In the genomic region with DNA sequence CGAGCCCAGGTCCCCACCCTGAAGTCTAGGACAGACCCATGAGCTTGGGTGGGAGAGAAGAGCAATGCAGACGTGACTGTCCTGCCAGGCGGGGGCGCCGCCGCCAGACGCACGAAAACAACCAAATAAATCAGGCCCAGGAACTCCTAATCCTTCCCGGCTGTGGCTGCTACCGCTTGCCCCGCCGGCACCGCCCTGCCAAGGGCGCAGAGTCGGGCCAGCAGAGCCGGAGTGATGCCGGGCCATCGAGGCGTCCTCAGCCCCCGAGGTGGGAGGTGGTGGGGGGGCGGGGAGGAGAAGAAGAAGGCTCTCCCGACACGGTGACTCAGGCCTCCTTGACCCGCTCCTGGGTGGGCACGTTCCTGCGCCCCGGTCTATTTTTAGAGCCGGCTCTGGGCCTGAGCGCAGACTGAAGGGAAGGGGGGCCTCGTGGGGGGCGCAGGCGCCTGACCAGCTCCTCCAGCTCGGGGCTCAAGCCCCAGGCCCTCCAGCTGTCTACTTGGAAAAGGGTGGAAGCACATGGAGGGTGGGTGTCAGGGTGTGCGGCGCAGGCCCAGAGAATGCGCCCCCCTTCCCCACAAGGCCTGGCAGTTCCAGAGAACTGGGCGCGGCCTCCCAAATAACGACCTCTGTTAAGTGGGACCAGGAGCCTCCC, we compare ENCODE assay signal across 8 cellular contexts. TPM values are rescaled to one million over a fixed set of nuclear protein-coding genes. Genes with fewer than 3 reads are reported as not detected.
DNase-seq lines count a peak whose midpoint lies in the region; ATAC-seq and TF ChIP-seq lines count a peak whose summit lies in the region.

No MANE protein-coding gene starts in this region.

- intact Hi-C loops in CD14-positive monocyte (cut with micrococcal nuclease) (no loop called here), esophagus squamous epithelium (cut with DNase I) (no loop called here), mucosa of descending colon (cut with DNase I, micrococcal nuclease) (no loop called here)
- intact Hi-C loops in activated T-helper 2 cell treated with anti-CD3 and anti-CD28 coated beads, Interferon-gamma antibody, Interleukin-2, Interleukin-4, amounts not matched to agents 10 μg/mL and 5 μg/mL and 100 μg/mL, durations not matched to agents 14 hours and 24 hours and 36 hours (cut with micrococcal nuclease) = no loop called here

- 29% methylated on average over 1 of the region's 39 CpGs; no CpG with 5 or more reads in 1 of the 2 donors for WGBS in esophagus squamous epithelium, 2 donors
- 6 to 9% methylated on average over 15 to 22 of the region's 39 CpGs for WGBS in upper lobe of left lung, 2 donors

- peaks cover 48 to 60% (median 56%) of the 10 kb centered on the region in 3 donors for H3K27me3 Mint-ChIP-seq in CD14-positive monocyte (ENCODE audit: low read depth in 3 of 3)
- H3K27me3 Mint-ChIP-seq in activated T-helper 2 cell treated with anti-CD3 and anti-CD28 coated beads, Interferon-gamma antibody, Interleukin-2, Interleukin-4, amounts not matched to agents 10 μg/mL and 5 μg/mL and 100 μg/mL, durations not matched to agents 14 hours and 24 hours and 36 hours (ENCODE audit: low read depth) = peaks cover 53% of the 10 kb centered on the region

- H3K27me3 ChIP-seq in esophagus squamous epithelium (peaks cover 0 to 49% (median 0%) of the 10 kb centered on the region in 4 donors), upper lobe of left lung (peaks cover 0 to 4% (median 0%) of the 10 kb centered on the region in 4 donors)

- peaks cover 0 to 3% (median 0%) of the 10 kb centered on the region in 7 donors for H3K9me3 Mint-ChIP-seq in CD14-positive monocyte
- no peaks in the 10 kb centered on the region for H3K9me3 Mint-ChIP-seq in activated T-helper 2 cell treated with anti-CD3 and anti-CD28 coated beads, Interferon-gamma antibody, Interleukin-2, Interleukin-4, amounts not matched to agents 10 μg/mL and 5 μg/mL and 100 μg/mL, durations not matched to agents 14 hours and 24 hours and 36 hours

- H3K4me1 Mint-ChIP-seq in CD14-positive monocyte = peaks cover 14% of the 10 kb centered on the region
- peaks cover 5% of the 10 kb centered on the region for H3K4me1 Mint-ChIP-seq in activated T-helper 2 cell treated with anti-CD3 and anti-CD28 coated beads, Interferon-gamma antibody, Interleukin-2, Interleukin-4, amounts not matched to agents 10 μg/mL and 5 μg/mL and 100 μg/mL, durations not matched to agents 14 hours and 24 hours and 36 hours (ENCODE audit: low read depth)

- DNase-seq in CD14-positive monocyte (ENCODE audit: low spot score) = no peak
- DNase-seq in KBM-7 = peak; percentile 49
- peak; percentile 16 to 26 for DNase-seq in activated CD4-positive, alpha-beta T cell treated with anti-CD3 and anti-CD28 coated beads, Interleukin-2, amount 50 U/mL, for 4 hours
- DNase-seq in esophagus squamous epithelium (lab: John Stamatoyannopoulos, UW) = no peak
- peak; percentile 61 to 79 (median 73) for DNase-seq in mucosa of descending colon
- peak; percentile 28 to 91 for DNase-seq in upper lobe of left lung
- DNase-seq in NCI-H187 treated with DMSO at 0.1 percent for 48 hours (lab: John Stamatoyannopoulos, UW) = no peak
- DNase-seq in activated T-helper 2 cell treated with anti-CD3 and anti-CD28 coated beads, Interferon-gamma antibody, Interleukin-2, Interleukin-4, amounts not matched to agents 10 μg/mL and 5 μg/mL and 100 μg/mL, durations not matched to agents 14 hours and 24 hours and 36 hours (ENCODE audit: low spot score) = no peak

- no peaks in the 10 kb centered on the region for H3K36me3 ChIP-seq in esophagus squamous epithelium
- no peaks in the 10 kb centered on the region for H3K36me3 ChIP-seq in mucosa of descending colon (ENCODE audit: low read depth)
- H3K36me3 ChIP-seq in upper lobe of left lung = no peaks in the 10 kb centered on the region

- no peak for TF ChIP-seq POLR2A in esophagus squamous epithelium (IDR thresholded peaks at IDR 0.05)
- peak in 1 of 4 donors; percentile 0 for TF ChIP-seq POLR2A in upper lobe of left lung (IDR thresholded peaks at IDR 0.05)

- TF ChIP-seq CTCF in CD14-positive monocyte (IDR thresholded peaks at IDR 0.05) = peak; percentile 23
- peak in 5 of 6 experiments; percentile 16 to 40 (median 22) for TF ChIP-seq CTCF in esophagus squamous epithelium (IDR thresholded peaks at IDR 0.05)
- TF ChIP-seq CTCF in mucosa of descending colon (IDR thresholded peaks at IDR 0.05) = no peak
- TF ChIP-seq CTCF in upper lobe of left lung (IDR thresholded peaks at IDR 0.05) = peak in 4 of 6 experiments; percentile 10 to 22 (median 15)

- H3K27ac ChIP-seq in esophagus squamous epithelium (peak overlapping the region; percentile 74 to 96 (median 90)), upper lobe of left lung (peak overlapping the region; percentile 71 to 85 (median 82))

- H3K27ac Mint-ChIP-seq in CD14-positive monocyte = no peak overlapping the region
- no peak overlapping the region for H3K27ac Mint-ChIP-seq in activated T-helper 2 cell treated with anti-CD3 and anti-CD28 coated beads, Interferon-gamma antibody, Interleukin-2, Interleukin-4, amounts not matched to agents 10 μg/mL and 5 μg/mL and 100 μg/mL, durations not matched to agents 14 hours and 24 hours and 36 hours

- ATAC-seq in mucosa of descending colon = peak; percentile 45
- ATAC-seq in upper lobe of left lung (ENCODE audit: low FRiP score in 2 of 2) = peak; percentile 39 to 77

- no peak for TF ChIP-seq EP300 in upper lobe of left lung (IDR thresholded peaks at IDR 0.05)

- H3K4me1 ChIP-seq in esophagus squamous epithelium (peaks cover 20 to 71% (median 41%) of the 10 kb centered on the region in 3 donors), mucosa of descending colon (ENCODE audit: low read depth) (peaks cover 20% of the 10 kb centered on the region), upper lobe of left lung (peaks cover 16 to 22% (median 21%) of the 10 kb centered on the region in 4 donors)

- H3K9me3 ChIP-seq in esophagus squamous epithelium (no peaks in the 10 kb centered on the region), mucosa of descending colon (no peaks in the 10 kb centered on the region), upper lobe of left lung (no peaks in the 10 kb centered on the region)

- peak overlapping the region; percentile 71 to 86 for H3K4me3 Mint-ChIP-seq in CD14-positive monocyte
- no peak overlapping the region for H3K4me3 Mint-ChIP-seq in activated T-helper 2 cell treated with anti-CD3 and anti-CD28 coated beads, Interferon-gamma antibody, Interleukin-2, Interleukin-4, amounts not matched to agents 10 μg/mL and 5 μg/mL and 100 μg/mL, durations not matched to agents 14 hours and 24 hours and 36 hours (ENCODE audit: low read depth)

- H3K36me3 Mint-ChIP-seq in CD14-positive monocyte = no peaks in the 10 kb centered on the region
- H3K36me3 Mint-ChIP-seq in activated T-helper 2 cell treated with anti-CD3 and anti-CD28 coated beads, Interferon-gamma antibody, Interleukin-2, Interleukin-4, amounts not matched to agents 10 μg/mL and 5 μg/mL and 100 μg/mL, durations not matched to agents 14 hours and 24 hours and 36 hours (ENCODE audit: low read depth) = no peaks in the 10 kb centered on the region

- H3K4me3 ChIP-seq in esophagus squamous epithelium = peak overlapping the region in 3 of 4 donors; percentile 39 to 58 (median 43)
- H3K4me3 ChIP-seq in mucosa of descending colon = peak overlapping the region; percentile 10
- peak overlapping the region in 3 of 4 donors; percentile 35 to 51 (median 45) for H3K4me3 ChIP-seq in upper lobe of left lung

- in situ Hi-C loops in KBM-7 (cut with MboI; ENCODE audit: low pct_unique_long_range_greater_than_20kb, low sequenced_read_pairs) = no loop called here

RNA-seq across cellular contexts. Expression of a gene that starts 10.8 kb away (rescaled TPM):
- not detected for polyA plus RNA-seq in CD14-positive monocyte
- total RNA-seq in esophagus squamous epithelium = 10 to 100 TPM in 2 of 4 donors, 1 to 10 TPM in 2; 8.8 to 35.5 (median 16.4) TPM
- 10 to 100 TPM; 11.2 to 62.9 (median 19.3) TPM for total RNA-seq in mucosa of descending colon
- total RNA-seq in upper lobe of left lung = 100 to 1,000 TPM in 1 of 6 donors, 10 to 100 TPM in 5; 15.2 to 103 (median 40.7) TPM
- total RNA-seq in activated T-helper 2 cell treated with anti-CD3 and anti-CD28 coated beads, Interferon-gamma antibody, Interleukin-2, Interleukin-4, amounts not matched to agents 10 μg/mL and 5 μg/mL and 100 μg/mL, durations not matched to agents 14 hours and 24 hours and 36 hours = not detected in 2 replicates

RNA-seq across cellular contexts. Expression of a gene that starts 49.6 kb away (rescaled TPM):
- polyA plus RNA-seq in CD14-positive monocyte = not detected
- 1 to 10 TPM in 2 of 4 donors, under 1 TPM in 2; 0.18 to 2.1 (median 0.86) TPM for total RNA-seq in esophagus squamous epithelium
- 1 to 10 TPM in 1 of 3 donors, under 1 TPM in 2; 0.55 to 3.8 (median 0.65) TPM for total RNA-seq in mucosa of descending colon
- total RNA-seq in upper lobe of left lung = 1 to 10 TPM in 5 of 6 donors, under 1 TPM in 1; 0.34 to 1.9 (median 1.1) TPM
- 5.4 and 6.0 TPM in 2 replicates for total RNA-seq in activated T-helper 2 cell treated with anti-CD3 and anti-CD28 coated beads, Interferon-gamma antibody, Interleukin-2, Interleukin-4, amounts not matched to agents 10 μg/mL and 5 μg/mL and 100 μg/mL, durations not matched to agents 14 hours and 24 hours and 36 hours

Comparison
In these comparisons a context has a peak if more than half of its experiments do, and no peak if none do; other contexts are left out.
1. DNase-seq: peak in KBM-7 (single experiment), activated CD4-positive, alpha-beta T cell treated with anti-CD3 and anti-CD28 coated beads, Interleukin-2, amount 50 U/mL, for 4 hours (2 of 2), mucosa of descending colon (3 of 3) and upper lobe of left lung (2 of 2); none in CD14-positive monocyte (single experiment), esophagus squamous epithelium (single experiment), NCI-H187 treated with DMSO at 0.1 percent for 48 hours (single experiment) and activated T-helper 2 cell treated with anti-CD3 and anti-CD28 coated beads, Interferon-gamma antibody, Interleukin-2, Interleukin-4, amounts not matched to agents 10 μg/mL and 5 μg/mL and 100 μg/mL, durations not matched to agents 14 hours and 24 hours and 36 hours (single experiment).
2. Peak in every context shown above with its lines, with median percentiles within 50 percentile points of each other: H3K4me3 ChIP-seq.